ENCODE assay signal across 1 cellular context in the genomic region with DNA sequence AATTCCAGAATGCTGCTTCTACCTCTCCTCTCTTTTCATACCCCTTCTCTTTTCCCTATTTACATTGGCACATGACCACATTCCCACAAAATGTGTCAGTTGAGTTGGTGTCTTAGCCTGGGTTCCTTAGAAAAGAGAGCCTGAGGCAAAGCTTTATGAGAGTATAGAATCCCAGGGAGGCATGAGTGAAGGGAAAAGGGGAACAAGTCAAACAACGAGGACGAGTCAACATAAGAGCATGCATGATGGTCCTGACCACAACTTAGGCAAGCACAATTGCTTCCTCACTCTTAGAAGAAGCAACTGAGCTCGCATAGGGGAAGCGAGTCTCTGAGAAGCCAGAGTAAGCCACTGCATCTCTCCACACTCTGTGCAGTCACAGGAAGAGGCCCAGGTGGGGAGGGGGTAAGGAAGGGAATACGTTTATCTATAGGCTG.
TF ChIP-seq lines count a peak whose summit lies in the region.

No MANE protein-coding gene starts in this region.

TF ChIP-seq in IMR-90, 13 proteins besides CTCF, POLR2A, EP300 and RAD21 (continued from another document):
- TF ChIP-seq CEBPB (IDR thresholded peaks at IDR 0.05; ENCODE audit: low read depth, low read length), result peak; percentile 47; the same call in 1 of the 2 replicates
